Comparison of ENCODE assay signal across 3 cellular contexts in genomic region chr17:46960152-46960551, GRCh38.
TF ChIP-seq lines count a peak whose summit lies in the region.

No MANE protein-coding gene starts in this region.

TF ChIP-seq in HepG2, 621 proteins besides CTCF, POLR2A, EP300 and RAD21:
- TF ChIP-seq, protein P1, sequence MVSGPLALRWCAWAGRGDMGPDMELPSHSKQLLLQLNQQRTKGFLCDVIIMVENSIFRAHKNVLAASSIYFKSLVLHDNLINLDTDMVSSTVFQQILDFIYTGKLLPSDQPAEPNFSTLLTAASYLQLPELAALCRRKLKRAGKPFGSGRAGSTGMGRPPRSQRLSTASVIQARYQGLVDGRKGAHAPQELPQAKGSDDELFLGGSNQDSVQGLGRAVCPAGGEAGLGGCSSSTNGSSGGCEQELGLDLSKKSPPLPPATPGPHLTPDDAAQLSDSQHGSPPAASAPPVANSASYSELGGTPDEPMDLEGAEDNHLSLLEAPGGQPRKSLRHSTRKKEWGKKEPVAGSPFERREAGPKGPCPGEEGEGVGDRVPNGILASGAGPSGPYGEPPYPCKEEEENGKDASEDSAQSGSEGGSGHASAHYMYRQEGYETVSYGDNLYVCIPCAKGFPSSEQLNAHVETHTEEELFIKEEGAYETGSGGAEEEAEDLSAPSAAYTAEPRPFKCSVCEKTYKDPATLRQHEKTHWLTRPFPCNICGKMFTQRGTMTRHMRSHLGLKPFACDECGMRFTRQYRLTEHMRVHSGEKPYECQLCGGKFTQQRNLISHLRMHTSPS (CRISPR knock-in tag; IDR thresholded peaks at IDR 0.05; ENCODE audit: low read depth), result no peak
- TF ChIP-seq ZNF7 (CRISPR knock-in tag; IDR thresholded peaks at IDR 0.05), result peak; percentile 94
TF ChIP-seq in HepG2: peak in this region for 1.

TF ChIP-seq in A549, 52 proteins besides CTCF, POLR2A, EP300 and RAD21:
- TF ChIP-seq RCOR1 (IDR thresholded peaks at IDR 0.05; ENCODE audit: low read depth, low read length) (no peak), MYC (IDR thresholded peaks at IDR 0.05; ENCODE audit: borderline replicate concordance, low read length) (no peak), ZFP36 (IDR thresholded peaks at IDR 0.05; ENCODE audit: borderline replicate concordance, partially characterized antibody) (peak; percentile 16), KDM5A (IDR thresholded peaks at IDR 0.05) (no peak), MAFK (IDR thresholded peaks at IDR 0.05; ENCODE audit: partially characterized antibody) (no peak), CHD2 (IDR thresholded peaks at IDR 0.05; ENCODE audit: low read length, partially characterized antibody) (no peak), RNF2 (IDR thresholded peaks at IDR 0.05; ENCODE audit: borderline replicate concordance, low read depth) (no peak)

TF ChIP-seq in HEK293, 187 proteins besides CTCF, POLR2A, EP300 and RAD21:
- TF ChIP-seq SETDB1 (IDR thresholded peaks at IDR 0.05; ENCODE audit: insufficient read length, low read length) (peak; percentile 33), REPIN1 (tag by site-specific recombination; IDR thresholded peaks at IDR 0.05; ENCODE audit: low read depth) (no peak)
